In genomic region chr3:128052831-128053419, GRCh38 we compare ENCODE assay signal across 8 cellular contexts. TPM values are rescaled to one million over a fixed set of nuclear protein-coding genes. Genes with fewer than 3 reads are reported as not detected.
A peak's percentile ranks its signal among the peaks of the same experiment; 100 is the strongest.
DNase-seq lines count a peak whose midpoint lies in the region; TF ChIP-seq lines count a peak whose summit lies in the region.

No MANE protein-coding gene starts in this region.

- H3K27ac ChIP-seq in ACC112 (ENCODE audit: low read depth, low read length) (peak overlapping the region; percentile 77), HEK293 (ENCODE audit: extremely low read depth, low read depth, low read length) (peak overlapping the region; percentile 84; the same call in 1 of the 2 replicates), subcutaneous abdominal adipose tissue (ENCODE audit: low read depth, low read length) (peak overlapping the region; percentile 96)

- TF ChIP-seq CTCF in HEK293 (tag by site-specific recombination; IDR thresholded peaks at IDR 0.05): no peak

- peaks cover 32% of the 10 kb centered on the region for H3K36me3 ChIP-seq in ACC112 (ENCODE audit: insufficient read depth, low read length)
- peaks cover 10 to 47% of the 10 kb centered on the region in 2 experiments; a peak in 2 of 3 replicates for H3K36me3 ChIP-seq in HEK293 (ENCODE audit: control insufficient read depth in 2 of 2, insufficient read depth in 1 of 2, low read length in 2 of 2)
- peaks cover 40% of the 10 kb centered on the region for H3K36me3 ChIP-seq in adipocyte (ENCODE audit: control insufficient read depth, insufficient read depth, low read length, severe bottlenecking)
- peaks cover 16 to 31% (median 26%) of the 10 kb centered on the region in 5 donors for H3K36me3 ChIP-seq in subcutaneous abdominal adipose tissue (ENCODE audit: control insufficient read depth in 5 of 5, insufficient read depth in 5 of 5, low read length in 5 of 5)

- CTCF ChIA-PET in HEK293 (lab: Yijun Ruan, JAX): interaction anchor here (0.6 to 1.1 kb wide), 2 partner anchors 37 to 81 kb away, joined by 3 read pairs; no protein-coding TSS in a partner anchor

- H3K9ac ChIP-seq in adipocyte (ENCODE audit: low read length) (peak overlapping the region; percentile 100), subcutaneous abdominal adipose tissue (ENCODE audit: low read length in 5 of 5) (peak overlapping the region; percentile 91 to 99 (median 99))

- peak overlapping the region; percentile 88 to 96 (median 95) for H3K4me3 Mint-ChIP-seq in immature natural killer cell

- POLR2A ChIA-PET in HEK293 (lab: Yijun Ruan, JAX): interaction anchor here (1.4 kb wide), 1 partner anchor 71 kb away, joined by 4 read pairs; the partner anchor contains the start of gene RUVBL1

- DNase-seq in adipocyte (ENCODE audit: low read depth): peak; percentile 67
- no peak for DNase-seq in immature natural killer cell
- no peak for DNase-seq in activated effector memory CD4-positive, alpha-beta T cell treated with Interleukin-2 at 50 U/mL for 16 hours
- no peak for DNase-seq in T-helper 9 cell
- no peak for DNase-seq in NCI-H82 treated with DMSO at 0.1 percent for 48 hours (lab: John Stamatoyannopoulos, UW; ENCODE audit: unreplicated experiment)

- H3K4me1 ChIP-seq in ACC112 (ENCODE audit: control insufficient read depth, insufficient read depth, low read length, unreplicated experiment) (peaks cover 36% of the 10 kb centered on the region), HEK293 (ENCODE audit: control insufficient read depth, insufficient read depth, low read length) (0 out of 2 replicates have a peak, but pooled peaks cover 4% of the 10 kb centered on the region), adipocyte (ENCODE audit: control insufficient read depth, insufficient read depth, low read length) (peaks cover 42% of the 10 kb centered on the region), subcutaneous abdominal adipose tissue (ENCODE audit: control insufficient read depth in 5 of 5, insufficient read depth in 5 of 5, low read length in 5 of 5) (peaks cover 10 to 42% (median 40%) of the 10 kb centered on the region in 5 donors)

- peaks cover 45 to 52% of the 10 kb centered on the region in 2 donors for H3K4me1 Mint-ChIP-seq in immature natural killer cell

- peaks cover 0 to 24% (median 4%) of the 10 kb centered on the region in 3 donors for H3K36me3 Mint-ChIP-seq in immature natural killer cell

- peaks cover 63% of the 10 kb centered on the region for H3K79me2 ChIP-seq in ACC112 (ENCODE audit: control insufficient read depth, insufficient read depth, low read length, unreplicated experiment)

- H3K27me3 ChIP-seq in ACC112 (ENCODE audit: insufficient read depth, low read length) (no peaks in the 10 kb centered on the region), adipocyte (replicated peaks; ENCODE audit: control insufficient read depth, insufficient read depth, low read length) (no peaks in the 10 kb centered on the region), subcutaneous abdominal adipose tissue (ENCODE audit: control insufficient read depth in 5 of 5, insufficient read depth in 4 of 5, low read length in 5 of 5) (no peaks in the 10 kb centered on the region)

- H3K27ac Mint-ChIP-seq in immature natural killer cell: peak overlapping the region; percentile 90 to 98 (median 98)

- H3K9me3 Mint-ChIP-seq in immature natural killer cell: no peaks in the 10 kb centered on the region

- H3K27me3 Mint-ChIP-seq in immature natural killer cell (ENCODE audit: low read depth in 3 of 3): peaks cover 1 to 11% (median 5%) of the 10 kb centered on the region in 3 donors

- H2AFZ ChIP-seq in ACC112 (ENCODE audit: low read length, unreplicated experiment): peak overlapping the region; percentile 43

- H3K9me3 ChIP-seq in HEK293 (ENCODE audit: control insufficient read depth, insufficient read depth, low read depth, low read length) (no peaks in the 10 kb centered on the region), adipocyte (ENCODE audit: control insufficient read depth, low read length) (no peaks in the 10 kb centered on the region), subcutaneous abdominal adipose tissue (ENCODE audit: control insufficient read depth in 5 of 5, low read length in 5 of 5) (no peaks in the 10 kb centered on the region)

- H3K4me3 ChIP-seq in ACC112 (ENCODE audit: low read depth, low read length) (peak overlapping the region; percentile 100), HEK293 (ENCODE audit: low read depth, low read length) (peak overlapping the region; percentile 97), adipocyte (ENCODE audit: low read length) (peak overlapping the region; percentile 100), subcutaneous abdominal adipose tissue (ENCODE audit: low read depth in 1 of 5, low read length in 5 of 5) (peak overlapping the region; percentile 91 to 98 (median 97))

TF ChIP-seq in HEK293, 187 proteins besides CTCF, POLR2A, EP300 and RAD21:
- TF ChIP-seq MYNN (tag by site-specific recombination; IDR thresholded peaks at IDR 0.05; ENCODE audit: borderline replicate concordance) (no peak), ZBTB17 (tag by site-specific recombination; IDR thresholded peaks at IDR 0.05) (peak; percentile 54)

RNA-seq across cellular contexts. Expression of gene SEC61A1, which starts 0.7 kb away (rescaled TPM):
- 100 to 1,000 TPM; 107 to 195 (median 172) TPM for polyA plus RNA-seq in immature natural killer cell
